ENCODE assay signal across 9 cellular contexts in the genomic region with DNA sequence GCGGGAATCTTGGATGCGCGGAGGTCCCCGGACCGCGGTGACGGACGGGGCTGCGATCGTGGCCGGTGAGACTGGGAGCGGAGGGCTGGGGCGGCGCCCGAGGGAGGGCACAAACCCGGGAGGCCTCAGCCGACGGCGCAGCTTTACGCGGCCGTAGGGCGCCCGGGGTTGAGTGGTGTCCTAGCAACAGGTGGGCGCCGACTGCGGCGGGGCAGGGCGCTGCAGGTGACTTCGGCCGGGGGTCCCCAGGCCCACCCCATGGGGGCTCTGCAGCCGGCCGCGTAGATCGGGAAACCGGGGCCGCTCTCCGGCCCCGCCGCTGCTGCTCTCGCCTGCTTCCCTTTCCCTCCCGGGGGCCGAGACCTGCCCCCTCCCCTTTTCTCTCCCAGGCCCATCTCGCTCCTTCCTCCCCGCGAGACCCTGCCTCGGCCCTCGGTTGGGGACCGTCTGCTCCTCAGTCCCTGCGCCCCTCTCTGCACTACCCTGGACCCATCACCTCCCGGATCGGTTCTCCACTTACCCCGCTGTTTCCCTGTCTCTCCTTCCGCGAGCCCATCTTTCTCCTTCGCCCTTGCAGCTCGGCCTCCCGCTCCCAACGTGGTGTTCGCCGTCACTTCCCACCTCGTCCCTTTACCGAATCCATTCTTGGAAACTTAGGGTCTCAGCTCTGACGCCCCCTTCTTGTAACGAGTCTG. TPM values are rescaled to one million over a fixed set of nuclear protein-coding genes. Genes with fewer than 3 reads are reported as not detected.
DNase-seq lines count a peak whose midpoint lies in the region; ATAC-seq, FAIRE-seq and TF ChIP-seq lines count a peak whose summit lies in the region.
"Had no signal": no experiment of that assay in that cellular context is flagged by ENCODE, and none has a peak within 500 bp of the region (broad histone marks: within the 10 kb centered on the region; RNA-seq: fewer than 3 reads in every experiment).

No MANE protein-coding gene starts in this region.

- no peak overlapping the region for H3K9ac ChIP-seq in BLaER1

- H3K4me3 ChIP-seq in BLaER1 = 0 out of 2 replicates have a peak overlapping the region, but pooled peaks have one; percentile 25
- H3K4me3 ChIP-seq in WI38 (ENCODE audit: low read depth, low read length) = peak overlapping the region; percentile 9; the same call in 1 of the 2 replicates

- peak overlapping the region in 1 of 2 donors; percentile 21 for H3K27ac Mint-ChIP-seq in natural killer cell treated with Interleukin-12 subunit alpha and Interleukin-12 subunit beta and Interleukin-15 and Interleukin-18, amount 100 ng/mL, for 72 hours

- peaks cover 2% of the 10 kb centered on the region for H3K4me1 ChIP-seq in BLaER1

- H4K20me1 ChIP-seq in BLaER1 = no peaks in the 10 kb centered on the region

- peaks cover 32% of the 10 kb centered on the region for H3K9me3 ChIP-seq in BLaER1

- peak overlapping the region; percentile 98 for H3K4me3 Mint-ChIP-seq in natural killer cell treated with Interleukin-12 subunit alpha and Interleukin-12 subunit beta and Interleukin-15 and Interleukin-18, amount 100 ng/mL, for 72 hours

- peak; percentile 64 for ATAC-seq in GM21390 (IDR thresholded peaks at IDR 0.05; ENCODE audit: unreplicated experiment)
- peak; percentile 52 for ATAC-seq in esophagus mucosa
- ATAC-seq in natural killer cell treated with Interleukin-12 subunit alpha and Interleukin-12 subunit beta and Interleukin-15 and Interleukin-18, amount 100 ng/mL, for 72 hours = peak; percentile 51 to 66
- ATAC-seq in HG02610 (IDR thresholded peaks at IDR 0.05; ENCODE audit: unreplicated experiment) = no peak

- peaks cover 18 to 27% of the 10 kb centered on the region in 2 donors for H3K27me3 Mint-ChIP-seq in natural killer cell treated with Interleukin-12 subunit alpha and Interleukin-12 subunit beta and Interleukin-15 and Interleukin-18, amount 100 ng/mL, for 72 hours

- TF ChIP-seq CTCF in WI38 (IDR thresholded peaks at IDR 0.05; ENCODE audit: low read depth, low read length) = no peak

- no peaks in the 10 kb centered on the region for H3K36me3 ChIP-seq in BLaER1

- no peak for FAIRE-seq in urothelium cell line (lab: Jason Lieb, UNC)
- FAIRE-seq: colon had no signal

- no peaks in the 10 kb centered on the region for H3K9me3 Mint-ChIP-seq in natural killer cell treated with Interleukin-12 subunit alpha and Interleukin-12 subunit beta and Interleukin-15 and Interleukin-18, amount 100 ng/mL, for 72 hours

- no peaks in the 10 kb centered on the region for H3K36me3 Mint-ChIP-seq in natural killer cell treated with Interleukin-12 subunit alpha and Interleukin-12 subunit beta and Interleukin-15 and Interleukin-18, amount 100 ng/mL, for 72 hours

- peaks cover 16 to 23% of the 10 kb centered on the region in 2 donors for H3K4me1 Mint-ChIP-seq in natural killer cell treated with Interleukin-12 subunit alpha and Interleukin-12 subunit beta and Interleukin-15 and Interleukin-18, amount 100 ng/mL, for 72 hours (ENCODE audit: low read depth in 2 of 2)

- no peak overlapping the region for H3K27ac ChIP-seq in BLaER1

- H3K4me2 ChIP-seq in BLaER1 = no peak overlapping the region

- peaks cover 37% of the 10 kb centered on the region for H3K27me3 ChIP-seq in BLaER1

- DNase-seq in natural killer cell treated with Interleukin-12 subunit alpha and Interleukin-12 subunit beta and Interleukin-15 and Interleukin-18, amount 100 ng/mL, for 72 hours (ENCODE audit: low spot score) = no peak
- DNase-seq in urothelium cell line (ENCODE audit: low spot score) (no peak), T1000 (lab: John Stamatoyannopoulos, UW) (no peak)

RNA-seq across cellular contexts. Expression of gene ACBD5, which starts 18.4 kb away (rescaled TPM):
- total RNA-seq in esophagus mucosa = 15.2 TPM
- total RNA-seq in natural killer cell treated with Interleukin-12 subunit alpha and Interleukin-12 subunit beta and Interleukin-15 and Interleukin-18, amount 100 ng/mL, for 72 hours = 10 to 100 TPM; 21.9 to 32.8 TPM
